Comparison of ENCODE assay signal across 1 cellular context in the genomic region with DNA sequence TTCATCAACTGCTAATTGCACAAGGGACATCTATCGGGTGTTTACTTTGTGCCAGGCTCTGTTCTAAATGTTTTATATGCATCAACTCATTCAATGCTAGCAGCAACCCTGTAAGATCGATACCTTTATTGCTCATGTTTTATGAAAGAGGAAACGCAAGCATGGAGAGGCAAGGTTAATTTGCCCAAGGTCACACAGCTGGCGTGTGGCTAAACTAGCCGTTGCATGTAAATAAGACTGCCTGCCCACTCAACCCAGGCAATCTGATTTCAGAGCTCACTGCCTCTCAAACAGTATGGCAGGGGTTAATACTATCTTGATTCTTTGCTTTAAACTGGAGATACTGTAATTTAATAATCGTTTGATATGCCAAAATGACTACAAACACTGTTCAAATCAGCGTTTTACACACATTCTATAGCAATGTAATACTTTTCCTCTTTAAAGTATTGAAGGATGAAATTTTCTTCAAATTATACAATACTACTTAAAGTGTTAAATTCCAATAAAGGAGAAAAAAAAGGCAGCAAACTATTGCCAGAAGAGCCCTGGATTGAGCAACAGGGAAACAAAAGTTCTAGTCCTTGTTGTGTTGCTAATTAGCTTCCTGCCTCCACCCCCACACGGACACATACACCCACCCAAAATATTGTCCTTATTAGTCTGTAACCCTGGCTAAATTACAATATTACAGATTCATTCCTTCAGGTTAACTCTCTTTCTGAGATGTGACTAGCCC.
TF ChIP-seq lines count a peak whose summit lies in the region.

No MANE protein-coding gene starts in this region.

TF ChIP-seq in H1, 55 proteins besides CTCF, POLR2A, EP300 and RAD21:
- TF ChIP-seq CEBPB (IDR thresholded peaks at IDR 0.05; ENCODE audit: low read depth, low read length) (peak; percentile 89), SUZ12 (IDR thresholded peaks at IDR 0.05; ENCODE audit: low read length) (no peak), TBP (IDR thresholded peaks at IDR 0.05; ENCODE audit: low read depth, low read length) (no peak), JUN (IDR thresholded peaks at IDR 0.05; ENCODE audit: low read depth, low read length) (no peak), RNF2 (IDR thresholded peaks at IDR 0.05; ENCODE audit: borderline replicate concordance, low read depth, low read length, missing control alignments, poor library complexity, severe bottlenecking) (no peak), SIN3A (conservative IDR thresholded peaks at IDR 0.05 in 1 of 2, IDR thresholded peaks at IDR 0.05 in 1 of 2; ENCODE audit: low read depth in 1 of 2, low read length in 2 of 2) (no peak), SP2 (IDR thresholded peaks at IDR 0.05; ENCODE audit: low read length) (no peak), NRF1 (IDR thresholded peaks at IDR 0.05; ENCODE audit: low read depth, low read length) (no peak), EGR1 (IDR thresholded peaks at IDR 0.05; ENCODE audit: borderline replicate concordance, low read depth, low read length) (peak; percentile 16; the same call in 1 of the 2 replicates), TCF12 (IDR thresholded peaks at IDR 0.05; ENCODE audit: low read depth, low read length) (no peak), GABPA (IDR thresholded peaks at IDR 0.05; ENCODE audit: borderline replicate concordance, insufficient read depth, low read length) (no peak), SP4 (IDR thresholded peaks at IDR 0.05; ENCODE audit: low read length) (no peak)
- TF ChIP-seq, protein P1, sequence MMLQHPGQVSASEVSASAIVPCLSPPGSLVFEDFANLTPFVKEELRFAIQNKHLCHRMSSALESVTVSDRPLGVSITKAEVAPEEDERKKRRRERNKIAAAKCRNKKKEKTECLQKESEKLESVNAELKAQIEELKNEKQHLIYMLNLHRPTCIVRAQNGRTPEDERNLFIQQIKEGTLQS (IDR thresholded peaks at IDR 0.05; ENCODE audit: insufficient read depth, low read depth, low read length), result no peak
